9 cellular contexts compared by ENCODE assay signal in the genomic region with DNA sequence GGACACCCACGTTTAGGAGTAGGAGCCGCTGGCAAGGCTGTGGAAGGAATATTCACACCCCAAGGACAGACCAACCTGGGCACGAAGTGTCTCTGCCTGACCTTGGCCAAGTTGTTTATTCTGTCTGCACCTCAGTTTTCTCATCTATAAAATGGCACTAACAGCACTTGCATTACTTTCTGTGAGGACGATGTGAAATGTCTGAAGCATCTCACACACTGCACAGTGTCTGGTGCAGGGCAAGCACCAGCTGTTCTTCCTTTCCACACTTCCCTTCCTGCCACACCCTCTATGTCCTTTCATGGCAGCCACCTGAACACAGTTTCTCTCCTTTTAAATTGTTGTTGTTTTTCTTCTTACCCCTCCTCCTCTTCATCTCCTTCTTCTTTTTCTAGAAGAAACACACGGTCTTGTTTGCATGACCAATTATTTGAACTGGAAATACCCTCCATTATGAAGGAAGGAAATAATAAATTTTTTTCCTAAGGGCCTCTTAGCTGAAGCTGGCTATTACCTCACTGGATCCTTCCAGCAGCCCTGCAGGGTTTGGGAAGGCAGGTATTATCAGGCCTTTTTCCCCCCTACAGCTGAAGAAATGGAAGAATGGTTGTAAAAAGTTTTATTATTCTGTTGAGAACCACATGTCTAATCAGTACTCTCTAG. TPM values are rescaled to one million over a fixed set of nuclear protein-coding genes. Genes with fewer than 3 reads are reported as not detected.
A peak's percentile ranks its signal among the peaks of the same experiment; 100 is the strongest.
DNase-seq lines count a peak whose midpoint lies in the region; ATAC-seq and TF ChIP-seq lines count a peak whose summit lies in the region.
"Had no signal": no experiment of that assay in that cellular context is flagged by ENCODE, and none has a peak within 500 bp of the region (broad histone marks: within the 10 kb centered on the region; RNA-seq: fewer than 3 reads in every experiment).

No MANE protein-coding gene starts in this region.

- intact Hi-C loops in activated CD4-positive, alpha-beta T cell treated with anti-CD3 and anti-CD28 coated beads for 36 hours (cut with DNase I, micrococcal nuclease): loop anchor here (2.0 kb wide), 5 partner anchors 34 to 146 kb away; partner anchors contain the start of genes CDK4 (in 1 of the 2), EEF1AKMT3 (in 1 of the 2) and METTL1 (in 1 of the 2)
- intact Hi-C loops in activated CD8-positive, alpha-beta T cell treated with anti-CD3 and anti-CD28 coated beads for 36 hours (cut with micrococcal nuclease): loop anchor here (2.0 to 5.0 kb wide), 2 partner anchors 39 to 56 kb away; no protein-coding TSS in a partner anchor

- peak overlapping the region in 1 of 2 donors; percentile 17 for H3K4me3 ChIP-seq in mucosa of rectum (ENCODE audit: low read length in 2 of 2)

- H3K36me3 ChIP-seq in mucosa of rectum (ENCODE audit: control insufficient read depth in 2 of 2, insufficient read depth in 2 of 2, low read length in 2 of 2): no peaks in the 10 kb centered on the region

- peak overlapping the region; percentile 32 to 92 for H3K27ac ChIP-seq in mucosa of rectum (ENCODE audit: low read depth in 2 of 2, low read length in 2 of 2)
- H3K27ac ChIP-seq: C4-2B had no signal

- H3K9ac ChIP-seq in mucosa of rectum (ENCODE audit: low read depth in 1 of 2, low read length in 2 of 2): peak overlapping the region in 1 of 2 donors; percentile 2

- H3K27me3 Mint-ChIP-seq in activated CD4-positive, alpha-beta T cell treated with anti-CD3 and anti-CD28 coated beads for 36 hours: no peaks in the 10 kb centered on the region
- H3K27me3 Mint-ChIP-seq in activated CD8-positive, alpha-beta T cell treated with anti-CD3 and anti-CD28 coated beads for 36 hours: no peaks in the 10 kb centered on the region

- DNase-seq in activated CD4-positive, alpha-beta T cell treated with anti-CD3 and anti-CD28 coated beads for 36 hours: no peak
- DNase-seq in activated CD4-positive, alpha-beta T cell treated with anti-CD3 and anti-CD28 coated beads for 4 hours: no peak
- peak; percentile 35 for DNase-seq in activated CD8-positive, alpha-beta T cell treated with anti-CD3 and anti-CD28 coated beads for 36 hours
- no peak for DNase-seq in activated CD4-positive, alpha-beta T cell treated with anti-CD3 and anti-CD28 coated beads for 1 hour

- POLR2A ChIA-PET in activated CD4-positive, alpha-beta T cell treated with anti-CD3 and anti-CD28 coated beads for 36 hours (lab: Charles Lee): interaction anchor here (0.7 to 1.4 kb wide), 4 partner anchors 21 to 61 kb away, joined by 3 to 7 read pairs (median 4); no protein-coding TSS in a partner anchor
- POLR2A ChIA-PET in activated CD8-positive, alpha-beta T cell treated with anti-CD3 and anti-CD28 coated beads for 36 hours (lab: Charles Lee): interaction anchor here (0.6 to 8.9 kb wide), 14 partner anchors 9 to 1284 kb away, joined by 3 to 70 read pairs (median 4); partner anchors contain the start of genes ATP23, CTDSP2 and TSFM

- no peak for ATAC-seq in activated CD4-positive, alpha-beta T cell treated with anti-CD3 and anti-CD28 coated beads for 36 hours
- ATAC-seq in HG03097 (IDR thresholded peaks at IDR 0.05; ENCODE audit: low FRiP score, unreplicated experiment): peak; percentile 14
- no peak for ATAC-seq in activated CD8-positive, alpha-beta T cell treated with anti-CD3 and anti-CD28 coated beads for 36 hours
- ATAC-seq in HG02588 (IDR thresholded peaks at IDR 0.05; ENCODE audit: unreplicated experiment): no peak
- no peak for ATAC-seq in HG02970 (IDR thresholded peaks at IDR 0.05; ENCODE audit: low FRiP score, unreplicated experiment)

- H3K27ac Mint-ChIP-seq in activated CD4-positive, alpha-beta T cell treated with anti-CD3 and anti-CD28 coated beads for 36 hours: peak overlapping the region; percentile 92
- H3K27ac Mint-ChIP-seq in activated CD8-positive, alpha-beta T cell treated with anti-CD3 and anti-CD28 coated beads for 36 hours: peak overlapping the region; percentile 100

- no peaks in the 10 kb centered on the region for H3K27me3 ChIP-seq in mucosa of rectum (ENCODE audit: control insufficient read depth in 2 of 2, insufficient read depth in 2 of 2, low read length in 2 of 2)

- H3K4me3 Mint-ChIP-seq in activated CD4-positive, alpha-beta T cell treated with anti-CD3 and anti-CD28 coated beads for 36 hours: peak overlapping the region; percentile 23
- H3K4me3 Mint-ChIP-seq in activated CD8-positive, alpha-beta T cell treated with anti-CD3 and anti-CD28 coated beads for 36 hours: peak overlapping the region; percentile 61

- CTCF ChIA-PET in activated CD4-positive, alpha-beta T cell treated with anti-CD3 and anti-CD28 coated beads for 36 hours (lab: Charles Lee): interaction anchor here (0.6 to 3.8 kb wide), 15 partner anchors 9 to 119 kb away, joined by 3 to 27 read pairs (median 5); partner anchors contain the start of gene TSFM
- CTCF ChIA-PET in activated CD8-positive, alpha-beta T cell treated with anti-CD3 and anti-CD28 coated beads for 36 hours (lab: Charles Lee): interaction anchor here (1.0 to 9.3 kb wide), 11 partner anchors 10 to 139 kb away, joined by 3 to 96 read pairs (median 6); partner anchors contain the start of genes CTDSP2 and TSFM

- peaks cover 52% of the 10 kb centered on the region for H3K4me1 Mint-ChIP-seq in activated CD4-positive, alpha-beta T cell treated with anti-CD3 and anti-CD28 coated beads for 36 hours
- peaks cover 56% of the 10 kb centered on the region for H3K4me1 Mint-ChIP-seq in activated CD8-positive, alpha-beta T cell treated with anti-CD3 and anti-CD28 coated beads for 36 hours (ENCODE audit: low read depth)

- H3K9me3 Mint-ChIP-seq in activated CD4-positive, alpha-beta T cell treated with anti-CD3 and anti-CD28 coated beads for 36 hours (ENCODE audit: low read depth): no peaks in the 10 kb centered on the region
- no peaks in the 10 kb centered on the region for H3K9me3 Mint-ChIP-seq in activated CD8-positive, alpha-beta T cell treated with anti-CD3 and anti-CD28 coated beads for 36 hours

- H3K9me3 ChIP-seq in mucosa of rectum (ENCODE audit: control insufficient read depth in 2 of 2, low read length in 2 of 2): no peaks in the 10 kb centered on the region

- H3K36me3 Mint-ChIP-seq in activated CD4-positive, alpha-beta T cell treated with anti-CD3 and anti-CD28 coated beads for 36 hours (ENCODE audit: low read depth): no peaks in the 10 kb centered on the region
- H3K36me3 Mint-ChIP-seq in activated CD8-positive, alpha-beta T cell treated with anti-CD3 and anti-CD28 coated beads for 36 hours (ENCODE audit: low read depth): no peaks in the 10 kb centered on the region

- TF ChIP-seq CTCF in activated CD8-positive, alpha-beta T cell treated with anti-CD3 and anti-CD28 coated beads for 36 hours (IDR thresholded peaks at IDR 0.05): no peak

- peaks cover 44 to 47% of the 10 kb centered on the region in 2 donors for H3K4me1 ChIP-seq in mucosa of rectum (ENCODE audit: control insufficient read depth in 2 of 2, insufficient read depth in 2 of 2, low read length in 2 of 2)

RNA-seq across cellular contexts. Expression of gene ATP23, which starts 42.9 kb away (rescaled TPM):
- total RNA-seq in activated CD4-positive, alpha-beta T cell treated with anti-CD3 and anti-CD28 coated beads for 36 hours: 10 to 100 TPM; 17.8 to 17.9 TPM
- total RNA-seq in activated CD8-positive, alpha-beta T cell treated with anti-CD3 and anti-CD28 coated beads for 36 hours: 10 to 100 TPM; 15.8 to 16.7 TPM

RNA-seq across cellular contexts. Expression of gene CTDSP2, which starts 51.9 kb away (rescaled TPM):
- 10 to 100 TPM; 80.9 to 85.4 TPM for total RNA-seq in activated CD4-positive, alpha-beta T cell treated with anti-CD3 and anti-CD28 coated beads for 36 hours
- total RNA-seq in activated CD8-positive, alpha-beta T cell treated with anti-CD3 and anti-CD28 coated beads for 36 hours: 10 to 100 TPM; 67.1 to 67.2 TPM
